8 cellular contexts compared by ENCODE assay signal in genomic region chr19:3968556-3969434, GRCh38.
DNase-seq lines count a peak whose midpoint lies in the region; ATAC-seq and TF ChIP-seq lines count a peak whose summit lies in the region.

No MANE protein-coding gene starts in this region.

- H3K4me3 ChIP-seq in Loucy (ENCODE audit: low read length, poor library complexity, severe bottlenecking) (peak overlapping the region; percentile 95), astrocyte of the cerebellum (ENCODE audit: low read depth, low read length) (peak overlapping the region; percentile 91)

- peaks cover 29% of the 10 kb centered on the region for H3K79me2 ChIP-seq in Loucy (ENCODE audit: insufficient read depth, low read length)

- H3K4me1 ChIP-seq in Loucy (ENCODE audit: insufficient read depth, low read length, poor library complexity, severe bottlenecking) = peaks cover 20% of the 10 kb centered on the region

- in situ Hi-C loops in astrocyte of the cerebellum (cut with HindIII; ENCODE audit: low sequenced_read_pairs) = no loop called here

- H3K27me3 ChIP-seq in Loucy (ENCODE audit: insufficient read depth, low read length, poor library complexity, severe bottlenecking) = no peaks in the 10 kb centered on the region

- peaks cover 27% of the 10 kb centered on the region for H4K20me1 ChIP-seq in Loucy (ENCODE audit: insufficient read depth, low read length, poor library complexity, severe bottlenecking)

- no peaks in the 10 kb centered on the region for H3K9me2 ChIP-seq in Loucy (replicated peaks; ENCODE audit: low read depth, low read length)

- no peak overlapping the region for H2AFZ ChIP-seq in Loucy (ENCODE audit: low read length)

- H3F3A ChIP-seq in Loucy (ENCODE audit: low read depth) = peaks cover 3% of the 10 kb centered on the region; the same call in 1 of the 2 replicates

- H3K9me3 ChIP-seq in Loucy (ENCODE audit: insufficient read depth, low read depth, low read length) = no peaks in the 10 kb centered on the region

- no peaks in the 10 kb centered on the region for H3K36me3 ChIP-seq in Loucy (ENCODE audit: insufficient read depth, low read length)

- peak; percentile 12 for DNase-seq in DMS153 treated with DMSO at 0.1 percent for 48 hours (lab: John Stamatoyannopoulos, UW; ENCODE audit: unreplicated experiment)
- peak; percentile 99 for DNase-seq in astrocyte of the cerebellum (ENCODE audit: low read depth)
- peak; percentile 94 for DNase-seq in hepatic stellate cell (ENCODE audit: low spot score)
- peak; percentile 50 for DNase-seq in putamen (ENCODE audit: low spot score)

- peak overlapping the region; percentile 91 for H3K9ac ChIP-seq in Loucy (ENCODE audit: low read depth, low read length, poor library complexity, severe bottlenecking)

- TF ChIP-seq CTCF in Loucy (conservative IDR thresholded peaks at IDR 0.05; ENCODE audit: low read length) = no peak
- no peak for TF ChIP-seq CTCF in astrocyte of the cerebellum (IDR thresholded peaks at IDR 0.05; ENCODE audit: low read depth, low read length, missing control alignments)

- ATAC-seq in HG03520 (IDR thresholded peaks at IDR 0.05; ENCODE audit: unreplicated experiment) = no peak
- ATAC-seq in HG03095 (IDR thresholded peaks at IDR 0.05; ENCODE audit: unreplicated experiment) = no peak
- no peak for ATAC-seq in HG03175 (IDR thresholded peaks at IDR 0.05; ENCODE audit: unreplicated experiment)

- H3K4me2 ChIP-seq in Loucy (ENCODE audit: low read depth, low read length, poor library complexity, severe bottlenecking) = peak overlapping the region; percentile 89

Comparison
In these comparisons a context has a peak if more than half of its experiments do, and no peak if none do; other contexts are left out.
1. DNase-seq: peak in every context shown above with its lines; median percentile 99 in astrocyte of the cerebellum; 94 in hepatic stellate cell; 50 in putamen; 12 in DMS153 treated with DMSO at 0.1 percent for 48 hours.